8 cellular contexts compared by ENCODE assay signal in genomic region chr10:104328636-104328915, GRCh38. TPM values are rescaled to one million over a fixed set of nuclear protein-coding genes. Genes with fewer than 3 reads are reported as not detected.
A peak's percentile ranks its signal among the peaks of the same experiment; 100 is the strongest.
DNase-seq lines count a peak whose midpoint lies in the region; ATAC-seq and TF ChIP-seq lines count a peak whose summit lies in the region.

No MANE protein-coding gene starts in this region.

- no peaks in the 10 kb centered on the region for H3K9me3 ChIP-seq in WERI-Rb-1 (ENCODE audit: severe bottlenecking)

- H3K27me3 ChIP-seq in WERI-Rb-1 (ENCODE audit: insufficient read depth, low read depth, severe bottlenecking) (no peaks in the 10 kb centered on the region), foreskin keratinocyte (no peaks in the 10 kb centered on the region)

- H3K36me3 ChIP-seq in WERI-Rb-1, result no peaks in the 10 kb centered on the region

- peaks cover 39% of the 10 kb centered on the region for H3K4me1 ChIP-seq in foreskin keratinocyte

- ATAC-seq in foreskin keratinocyte, result no peak

- H3K4me3 ChIP-seq in WERI-Rb-1 (ENCODE audit: low read depth, low read length) (peak overlapping the region; percentile 26), skin epidermis (peak overlapping the region in 5 of 7 experiments; percentile 4 to 25 (median 9))

- TF ChIP-seq CTCF in WERI-Rb-1 (IDR thresholded peaks at IDR 0.05; ENCODE audit: low read depth, low read length) (no peak), foreskin keratinocyte (conservative IDR thresholded peaks at IDR 0.05) (no peak)

- peak overlapping the region; percentile 83 for H3K27ac ChIP-seq in WERI-Rb-1
- H3K27ac ChIP-seq in foreskin keratinocyte, result peak overlapping the region; percentile 95
- peak overlapping the region; percentile 56 to 98 (median 92) for H3K27ac ChIP-seq in skin epidermis

- DNase-seq in HCEC 1CT (peak; percentile 0), WERI-Rb-1 (no peak), foreskin keratinocyte (no peak), NCI-H82 treated with DMSO at 0.1 percent for 48 hours (lab: John Stamatoyannopoulos, UW; ENCODE audit: unreplicated experiment) (no peak), AG20443 (ENCODE audit: low spot score) (no peak)
- DNase-seq in activated CD4-positive, alpha-beta T cell treated with anti-CD3 and anti-CD28 coated beads for 48 hours, result no peak
- DNase-seq in stimulated activated CD4-positive, alpha-beta T cell treated with anti-CD3 and anti-CD28 coated beads, Interleukin-2, amount 100 ng/mL, for 48 hours, result no peak

RNA-seq across cellular contexts. Expression of gene ITPRIP, which starts 9.7 kb away (rescaled TPM):
- total RNA-seq in foreskin keratinocyte, result 12.3 and 12.4 TPM in 2 replicates
- polyA plus RNA-seq in foreskin keratinocyte, result 11.2 and 11.3 TPM in 2 replicates

RNA-seq across cellular contexts. Expression of gene CFAP58, which starts 25.1 kb away (rescaled TPM):
- total RNA-seq in foreskin keratinocyte, result 0.17 and 0.74 TPM in 2 replicates
- polyA plus RNA-seq in foreskin keratinocyte, result 0.25 and 0.48 TPM in 2 replicates

RNA-seq across cellular contexts. Expression of gene GSTO2, which starts 59.6 kb away (rescaled TPM):
- total RNA-seq in foreskin keratinocyte, result 45.0 and 55.8 TPM in 2 replicates
- polyA plus RNA-seq in foreskin keratinocyte, result 55.4 and 65.9 TPM in 2 replicates
